ENCODE assay signal across 28 cellular contexts in the genomic region with DNA sequence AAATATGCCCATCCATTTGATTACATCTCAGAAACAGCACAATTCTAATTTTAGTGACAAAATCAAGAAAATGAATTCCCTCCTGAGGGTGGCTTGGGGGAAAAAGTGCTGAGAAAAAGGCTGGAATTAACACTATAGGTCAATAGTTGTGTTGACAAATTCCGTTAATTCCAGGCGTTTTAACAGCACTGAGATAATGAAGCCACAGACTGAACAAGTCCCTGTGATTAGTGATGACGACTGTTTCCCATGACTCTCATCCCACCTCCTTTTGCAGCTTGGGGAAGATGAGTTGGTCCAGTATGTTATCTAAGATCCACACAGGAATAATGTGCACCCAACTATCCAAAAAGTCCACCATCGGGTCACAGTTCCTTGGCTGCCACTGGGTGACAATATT.
"Had no signal": no experiment of that assay in that cellular context is flagged by ENCODE, and none has a peak within 500 bp of the region (broad histone marks: within the 10 kb centered on the region; RNA-seq: fewer than 3 reads in every experiment).

No MANE protein-coding gene starts in this region.

- ATAC-seq: activated naive CD4-positive, alpha-beta T cell treated with anti-CD3 and anti-CD28 coated beads, Interleukin-2, amount 50 U/mL, for 72 hours; activated T-cell treated with anti-CD3 and anti-CD28 coated beads, Interleukin-2, amount 50 U/mL, for 72 hours; effector memory CD8-positive, alpha-beta T cell; gastroesophageal sphincter; WTC11 had no signal

- H3K4me3 Mint-ChIP-seq: activated CD4-positive, alpha-beta memory T cell treated with anti-CD3 and anti-CD28 coated beads, Interleukin-2, amount 10 ng/mL, durations not matched to agents 7 days and 5 days; activated CD4-positive, alpha-beta T cell treated with anti-CD3 and anti-CD28 coated beads, Interleukin-2, amount 10 ng/mL, durations not matched to agents 7 days and 5 days; activated naive CD4-positive, alpha-beta T cell treated with anti-CD3 and anti-CD28 coated beads, Interleukin-2, amount 10 ng/mL, durations not matched to agents 7 days and 5 days; activated naive CD8-positive, alpha-beta T cell treated with anti-CD3 and anti-CD28 coated beads, Interleukin-2, amount 10 ng/mL, durations not matched to agents 7 days and 5 days; activated T-cell treated with anti-CD3 and anti-CD28 coated beads, Interleukin-2, amount 50 U/mL, for 24 hours; activated T-cell treated with anti-CD3 and anti-CD28 coated beads, Interleukin-2, amount 50 U/mL, for 72 hours; effector memory CD8-positive, alpha-beta T cell; WTC11 had no signal

- H3K9me3 Mint-ChIP-seq: activated CD4-positive, alpha-beta memory T cell treated with anti-CD3 and anti-CD28 coated beads, Interleukin-2, amount 10 ng/mL, durations not matched to agents 7 days and 5 days; activated CD4-positive, alpha-beta T cell treated with anti-CD3 and anti-CD28 coated beads, Interleukin-2, amount 10 ng/mL, durations not matched to agents 7 days and 5 days; activated naive CD4-positive, alpha-beta T cell treated with anti-CD3 and anti-CD28 coated beads, Interleukin-2, amount 10 ng/mL, durations not matched to agents 7 days and 5 days; activated naive CD4-positive, alpha-beta T cell treated with anti-CD3 and anti-CD28 coated beads, Interleukin-2, amount 50 U/mL, for 72 hours; activated naive CD8-positive, alpha-beta T cell treated with anti-CD3 and anti-CD28 coated beads, Interleukin-2, amount 10 ng/mL, durations not matched to agents 7 days and 5 days; activated T-cell treated with anti-CD3 and anti-CD28 coated beads, Interleukin-2, amount 50 U/mL, for 24 hours; activated T-cell treated with anti-CD3 and anti-CD28 coated beads, Interleukin-2, amount 50 U/mL, for 72 hours; effector memory CD8-positive, alpha-beta T cell; WTC11 had no signal

- H3K4me1 ChIP-seq: ascending aorta, gastroesophageal sphincter had no signal

- H3K27ac Mint-ChIP-seq: activated CD4-positive, alpha-beta memory T cell treated with anti-CD3 and anti-CD28 coated beads, Interleukin-2, amount 10 ng/mL, durations not matched to agents 7 days and 5 days; activated naive CD4-positive, alpha-beta T cell treated with anti-CD3 and anti-CD28 coated beads, Interleukin-2, amount 10 ng/mL, durations not matched to agents 7 days and 5 days; activated naive CD8-positive, alpha-beta T cell treated with anti-CD3 and anti-CD28 coated beads, Interleukin-2, amount 10 ng/mL, durations not matched to agents 7 days and 5 days; activated T-cell treated with anti-CD3 and anti-CD28 coated beads, Interleukin-2, amount 50 U/mL, for 72 hours; WTC11 had no signal

- H3K4me3 ChIP-seq: ascending aorta, esophagus squamous epithelium, gastroesophageal sphincter had no signal

- H3K27me3 Mint-ChIP-seq: activated CD4-positive, alpha-beta memory T cell treated with anti-CD3 and anti-CD28 coated beads, Interleukin-2, amount 10 ng/mL, durations not matched to agents 7 days and 5 days; activated CD4-positive, alpha-beta T cell treated with anti-CD3 and anti-CD28 coated beads, Interleukin-2, amount 10 ng/mL, durations not matched to agents 7 days and 5 days; activated naive CD4-positive, alpha-beta T cell treated with anti-CD3 and anti-CD28 coated beads, Interleukin-2, amount 10 ng/mL, durations not matched to agents 7 days and 5 days; activated naive CD8-positive, alpha-beta T cell treated with anti-CD3 and anti-CD28 coated beads, Interleukin-2, amount 10 ng/mL, durations not matched to agents 7 days and 5 days; activated T-cell treated with anti-CD3 and anti-CD28 coated beads, Interleukin-2, amount 50 U/mL, for 24 hours; effector memory CD8-positive, alpha-beta T cell had no signal

- H3K27ac ChIP-seq: ascending aorta, brain microvascular endothelial cell, esophagus squamous epithelium, gastroesophageal sphincter, VCaP had no signal

- DNase-seq: activated CD4-positive, alpha-beta memory T cell treated with anti-CD3 and anti-CD28 coated beads, Interleukin-2, amount 10 ng/mL, durations not matched to agents 7 days and 5 days; activated CD4-positive, alpha-beta T cell treated with anti-CD3 and anti-CD28 coated beads for 1 hour; activated CD4-positive, alpha-beta T cell treated with anti-CD3 and anti-CD28 coated beads for 4 hours; activated CD4-positive, alpha-beta T cell treated with anti-CD3 and anti-CD28 coated beads, Interleukin-2, amount 10 ng/mL, durations not matched to agents 7 days and 5 days; activated CD4-positive, alpha-beta T cell treated with anti-CD3 and anti-CD28 coated beads, Interleukin-2, amount 50 U/mL, for 4 hours; activated CD8-positive, alpha-beta memory T cell treated with anti-CD3 and anti-CD28 coated beads, Interleukin-2, amount 50 U/mL, for 48 hours; activated gamma-delta T cell; activated naive CD4-positive, alpha-beta T cell; activated naive CD4-positive, alpha-beta T cell treated with anti-CD3 and anti-CD28 coated beads, Interleukin-2, amount 10 ng/mL, durations not matched to agents 7 days and 5 days; activated naive CD8-positive, alpha-beta T cell treated with anti-CD3 and anti-CD28 coated beads, Interleukin-2, amount 10 ng/mL, durations not matched to agents 7 days and 5 days; activated T-cell treated with anti-CD3 and anti-CD28 coated beads for 4 hours; activated T-cell treated with anti-CD3 and anti-CD28 coated beads, Interleukin-2, amount 50 U/mL, for 24 hours; activated T-cell treated with anti-CD3 and anti-CD28 coated beads, Interleukin-2, amount 50 U/mL, for 72 hours; brain microvascular endothelial cell; cortex of kidney; dermis blood vessel endothelial cell; effector CD4-positive, alpha-beta T cell; effector memory CD8-positive, alpha-beta T cell; esophagus squamous epithelium; foreskin melanocyte; head of caudate nucleus; T-helper 1 cell; T-helper 2 cell had no signal

- H3K27me3 ChIP-seq: ascending aorta, brain microvascular endothelial cell, esophagus squamous epithelium, gastroesophageal sphincter had no signal

- H3K4me1 Mint-ChIP-seq: WTC11 had no signal
